In the genomic region with DNA sequence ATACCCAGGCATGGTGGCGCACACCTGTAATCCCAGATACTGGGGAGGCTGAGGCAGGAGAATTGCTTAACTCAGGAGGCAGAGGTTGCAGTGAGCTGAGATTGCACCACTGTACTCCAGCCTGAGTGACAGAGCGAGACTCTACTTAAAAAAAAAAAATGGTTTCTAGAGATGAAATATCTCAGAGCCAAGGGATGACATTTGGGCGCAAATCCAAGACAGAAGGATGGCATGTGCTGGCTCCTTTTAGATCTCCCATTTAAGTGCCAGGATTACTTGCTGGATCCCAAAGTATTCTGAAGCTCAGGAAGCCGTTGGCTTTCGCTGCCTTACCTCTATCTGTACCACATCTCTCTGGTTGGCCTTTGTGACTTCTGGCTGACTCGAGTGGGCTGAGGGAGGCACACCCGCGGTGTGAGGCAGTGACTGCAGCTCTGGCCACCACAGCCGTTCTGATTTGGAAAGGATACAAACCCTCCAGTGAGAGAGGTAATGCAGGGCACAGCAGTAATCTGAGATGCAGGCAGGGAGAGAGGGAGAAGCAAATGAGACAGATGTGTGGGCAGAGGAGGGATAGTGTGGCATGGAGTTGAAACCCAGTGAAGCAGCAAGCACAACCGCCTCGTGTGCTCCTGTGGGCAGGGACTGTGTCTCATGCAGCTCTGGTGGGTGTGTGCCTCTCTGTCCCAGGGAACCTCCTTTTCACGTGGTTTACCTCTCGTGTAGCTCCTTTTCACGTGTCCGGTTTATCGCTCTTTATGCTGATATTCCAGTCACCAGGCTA, we compare ENCODE assay signal across 14 cellular contexts. TPM values are rescaled to one million over a fixed set of nuclear protein-coding genes. Genes with fewer than 3 reads are reported as not detected.
DNase-seq lines count a peak whose midpoint lies in the region; ATAC-seq and TF ChIP-seq lines count a peak whose summit lies in the region.
"Had no signal": no experiment of that assay in that cellular context is flagged by ENCODE, and none has a peak within 500 bp of the region (broad histone marks: within the 10 kb centered on the region; RNA-seq: fewer than 3 reads in every experiment).

No MANE protein-coding gene starts in this region.

- H2AFZ ChIP-seq in smooth muscle cell (ENCODE audit: low read depth) = no peak overlapping the region
- H2AFZ ChIP-seq: GM23248 had no signal

- H3K9me3 ChIP-seq in adrenal gland (replicated peaks in 1 of 3) (no peaks in the 10 kb centered on the region), smooth muscle cell (replicated peaks; ENCODE audit: low read depth) (no peaks in the 10 kb centered on the region)

- H3K4me1 Mint-ChIP-seq in activated naive CD8-positive, alpha-beta T cell treated with anti-CD3 and anti-CD28 coated beads, Interleukin-2, amount 50 U/mL, for 24 hours = peaks cover 4% of the 10 kb centered on the region

- H3K36me3 ChIP-seq in adrenal gland (replicated peaks in 1 of 2) (no peaks in the 10 kb centered on the region), smooth muscle cell (ENCODE audit: low read depth) (no peaks in the 10 kb centered on the region)

- H3K4me1 ChIP-seq in adrenal gland (replicated peaks in 1 of 2) (peaks cover 22 to 58% of the 10 kb centered on the region in 2 donors), smooth muscle cell (ENCODE audit: low read depth) (peaks cover 8% of the 10 kb centered on the region)

- H3K27me3 ChIP-seq in adrenal gland (no peaks in the 10 kb centered on the region), smooth muscle cell (ENCODE audit: low read depth) (peaks cover 16% of the 10 kb centered on the region)

- DNase-seq in NCI-H2029 (lab: John Stamatoyannopoulos, UW) (peak; percentile 72), adrenal gland (peak in 5 of 7 donors; percentile 37 to 58 (median 49)), kidney tubule cell (ENCODE audit: low spot score) (peak; percentile 39), smooth muscle cell (lab: John Stamatoyannopoulos, UW; ENCODE audit: unreplicated experiment) (no peak), ureter (ENCODE audit: low spot score) (no peak), NCI-H1417 treated with DMSO at 0.1 percent for 48 hours (lab: John Stamatoyannopoulos, UW) (no peak)
- DNase-seq in activated naive CD8-positive, alpha-beta T cell treated with anti-CD3 and anti-CD28 coated beads, Interleukin-2, amount 50 U/mL, for 24 hours = no peak
- no peak for DNase-seq in effector CD4-positive, alpha-beta T cell
- DNase-seq: activated CD4-positive, CD25-positive, alpha-beta regulatory T cell treated with anti-CD3 and anti-CD28 coated beads, Interleukin-2, amount 50 U/mL, for 72 hours; activated T-cell treated with anti-CD3 and anti-CD28 coated beads, Interleukin-2, amount 50 U/mL, for 48 hours; aorta; CD8-positive, alpha-beta T cell; GM23248; T-cell had no signal

- peak overlapping the region; percentile 9 for H3K4me2 ChIP-seq in smooth muscle cell

- H3K4me3 Mint-ChIP-seq in activated naive CD8-positive, alpha-beta T cell treated with anti-CD3 and anti-CD28 coated beads, Interleukin-2, amount 50 U/mL, for 24 hours = no peak overlapping the region
- H3K4me3 Mint-ChIP-seq: CD8-positive, alpha-beta T cell; T-cell had no signal

- 57 to 73% (median 65%) methylated on average over 16 of the region's 16 CpGs for WGBS in adrenal gland, 4 donors
- 69% methylated on average over 16 of the region's 16 CpGs for WGBS in smooth muscle cell (ENCODE audit: low lambda C conversion rate)

- peak in 1 of 2 donors; percentile 29 for TF ChIP-seq POLR2A in adrenal gland (IDR thresholded peaks at IDR 0.05)

- peak overlapping the region in 2 of 5 donors; percentile 70 to 77 for H3K27ac ChIP-seq in adrenal gland
- H3K27ac ChIP-seq in smooth muscle cell (ENCODE audit: low read depth) = no peak overlapping the region
- H3K27ac ChIP-seq: GM23248 had no signal

- H3K79me2 ChIP-seq in smooth muscle cell (ENCODE audit: low read depth) = no peaks in the 10 kb centered on the region

- H3F3A ChIP-seq in smooth muscle cell (ENCODE audit: low read depth) = peaks cover 4% of the 10 kb centered on the region

- no peaks in the 10 kb centered on the region for H3K9me3 Mint-ChIP-seq in activated naive CD8-positive, alpha-beta T cell treated with anti-CD3 and anti-CD28 coated beads, Interleukin-2, amount 50 U/mL, for 24 hours
- H3K9me3 Mint-ChIP-seq: CD8-positive, alpha-beta T cell; T-cell had no signal

- H3K9ac ChIP-seq in smooth muscle cell (ENCODE audit: low read depth) = no peak overlapping the region
- H3K9ac ChIP-seq: GM23248 had no signal

- no peak overlapping the region for H3K4me3 ChIP-seq in adrenal gland
- no peak overlapping the region for H3K4me3 ChIP-seq in smooth muscle cell
- H3K4me3 ChIP-seq: GM23248 had no signal

- H3K27ac Mint-ChIP-seq in activated naive CD8-positive, alpha-beta T cell treated with anti-CD3 and anti-CD28 coated beads, Interleukin-2, amount 50 U/mL, for 24 hours = no peak overlapping the region
- H3K27ac Mint-ChIP-seq: CD8-positive, alpha-beta T cell; T-cell had no signal

- intact Hi-C loops in adrenal gland (cut with DNase I) = no loop called here

- no peak for ATAC-seq in activated naive CD8-positive, alpha-beta T cell treated with anti-CD3 and anti-CD28 coated beads, Interleukin-2, amount 50 U/mL, for 24 hours
- ATAC-seq: CD8-positive, alpha-beta T cell; T-cell had no signal

- TF ChIP-seq CTCF in adrenal gland (IDR thresholded peaks at IDR 0.05) (no peak), smooth muscle cell (IDR thresholded peaks at IDR 0.05; ENCODE audit: borderline replicate concordance, insufficient read depth, poor library complexity, severe bottlenecking) (no peak)

- H3K36me3 Mint-ChIP-seq in activated naive CD8-positive, alpha-beta T cell treated with anti-CD3 and anti-CD28 coated beads, Interleukin-2, amount 50 U/mL, for 24 hours (ENCODE audit: low read depth) = no peaks in the 10 kb centered on the region
- H3K36me3 Mint-ChIP-seq: CD8-positive, alpha-beta T cell; T-cell had no signal

- peaks cover 26% of the 10 kb centered on the region for H3K27me3 Mint-ChIP-seq in activated naive CD8-positive, alpha-beta T cell treated with anti-CD3 and anti-CD28 coated beads, Interleukin-2, amount 50 U/mL, for 24 hours

- no peaks in the 10 kb centered on the region for H4K20me1 ChIP-seq in smooth muscle cell (ENCODE audit: low read depth)

RNA-seq across cellular contexts. Expression of a gene that starts 4.9 kb away (rescaled TPM):
- total RNA-seq in adrenal gland (10 to 100 TPM in 7 of 8 donors, 1 to 10 TPM in 1; 9.8 to 43.1 (median 28.5) TPM), smooth muscle cell (3.8 and 5.7 TPM in 2 replicates), ureter (11.7 TPM)
- polyA plus RNA-seq in adrenal gland (10 to 100 TPM; 16.2 to 38.5 (median 30.5) TPM), smooth muscle cell (5.1 and 5.9 TPM in 2 replicates)
- polyA plus RNA-seq: GM23248 had no signal

Comparison
In these comparisons a context has a peak if more than half of its experiments do, and no peak if none do; other contexts are left out.
1. DNase-seq: peak in NCI-H2029 (single experiment), adrenal gland (5 of 7) and kidney tubule cell (single experiment); none in smooth muscle cell (single experiment), activated naive CD8-positive, alpha-beta T cell treated with anti-CD3 and anti-CD28 coated beads, Interleukin-2, amount 50 U/mL, for 24 hours (single experiment), ureter (single experiment), effector CD4-positive, alpha-beta T cell (single experiment) and NCI-H1417 treated with DMSO at 0.1 percent for 48 hours (single experiment).